In the genomic region with DNA sequence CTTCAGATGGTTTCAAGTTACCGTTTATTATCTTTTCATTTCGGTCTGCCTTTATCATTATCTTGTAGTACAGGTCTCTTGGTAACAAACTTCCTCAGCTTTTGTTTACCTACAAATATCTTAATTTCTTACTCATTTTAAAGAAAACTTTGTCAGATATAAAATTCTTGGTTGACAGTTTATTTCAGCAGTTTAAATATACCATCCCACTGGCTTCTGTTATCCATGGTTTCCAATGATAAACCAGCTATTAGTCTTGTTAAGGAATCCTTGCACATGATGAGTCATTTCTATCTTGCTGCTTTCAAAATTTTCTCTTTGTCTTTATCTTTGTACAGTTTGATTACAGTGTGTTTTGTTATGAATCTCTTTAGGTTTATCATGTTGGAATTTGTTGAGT, we compare ENCODE assay signal across 26 cellular contexts.
A peak's percentile ranks its signal among the peaks of the same experiment; 100 is the strongest.
DNase-seq lines count a peak whose midpoint lies in the region; FAIRE-seq and TF ChIP-seq lines count a peak whose summit lies in the region.
"Had no signal": no experiment of that assay in that cellular context is flagged by ENCODE, and none has a peak within 500 bp of the region (broad histone marks: within the 10 kb centered on the region; RNA-seq: fewer than 3 reads in every experiment).

No MANE protein-coding gene starts in this region.

- POLR2A ChIA-PET in HEK293 (lab: Yijun Ruan, JAX): no interaction called here

- H3K4me1 ChIP-seq in HEK293 (ENCODE audit: control insufficient read depth, insufficient read depth, low read length): no peaks in the 10 kb centered on the region
- H3K4me1 ChIP-seq: BE2C, BLaER1 had no signal

- no peaks in the 10 kb centered on the region for H3K9me3 ChIP-seq in HEK293 (ENCODE audit: control insufficient read depth, insufficient read depth, low read depth, low read length)
- H3K9me3 ChIP-seq: BE2C, BLaER1 had no signal

- no peak overlapping the region for H3K27ac ChIP-seq in HEK293 (ENCODE audit: extremely low read depth, low read depth, low read length)
- H3K27ac ChIP-seq: BLaER1 had no signal

- no peaks in the 10 kb centered on the region for H3K36me3 ChIP-seq in HEK293 (ENCODE audit: control insufficient read depth in 2 of 2, insufficient read depth in 1 of 2, low read length in 2 of 2)
- H3K36me3 ChIP-seq in bronchial epithelial cell (ENCODE audit: control insufficient read depth, insufficient read depth, low read length): no peaks in the 10 kb centered on the region
- H3K36me3 ChIP-seq: BE2C, BLaER1 had no signal

- CTCF ChIA-PET in HEK293 (lab: Yijun Ruan, JAX): no interaction called here

- DNase-seq in amniotic epithelial cell (ENCODE audit: low read depth): peak; percentile 11
- peak; percentile 4 for DNase-seq in bronchial epithelial cell (ENCODE audit: low read depth)
- no peak for DNase-seq in lower leg skin (ENCODE audit: low spot score in 2 of 2)
- DNase-seq in stimulated activated CD4-positive, alpha-beta T cell treated with anti-CD3 and anti-CD28 coated beads, Interleukin-15, amount 100 ng/mL, for 24 hours: no peak
- no peak for DNase-seq in erythroblast (lab: John Stamatoyannopoulos, UW)
- DNase-seq: 8988T; ACHN; BE2C; C1 segment of cervical spinal cord; CD4-positive, alpha-beta memory T cell; CD4-positive, CD25-positive, alpha-beta regulatory T cell; CD8-positive, alpha-beta memory T cell; COR-L47; DMS 273 treated with DMSO at 0.1 percent for 48 hours; DMS153; DMS53; DMS79; DND-41; EL; GF-D8 had no signal

- no peaks in the 10 kb centered on the region for H3K27me3 ChIP-seq in bronchial epithelial cell (ENCODE audit: control insufficient read depth, insufficient read depth, low read length)
- H3K27me3 ChIP-seq: BE2C, BLaER1 had no signal

- no peak for TF ChIP-seq POLR2A in lower leg skin (IDR thresholded peaks at IDR 0.05)
- TF ChIP-seq POLR2A in erythroblast (IDR thresholded peaks at IDR 0.05; ENCODE audit: low read length): no peak

- whole genome bisulfite sequencing in lower leg skin, 2 donors: 91 to 99% methylated on average over 2 of the region's 2 CpGs

- H3K4me3 ChIP-seq in HEK293 (ENCODE audit: low read depth, low read length) (no peak overlapping the region), bronchial epithelial cell (ENCODE audit: low read depth, low read length) (no peak overlapping the region), lower leg skin (ENCODE audit: low read depth, poor library complexity, severe bottlenecking) (no peak overlapping the region)
- H3K4me3 ChIP-seq: BLaER1 had no signal

- FAIRE-seq in bronchial epithelial cell (lab: Jason Lieb, UNC): no peak
- FAIRE-seq: A204.1, G401.6, GM12891, GM19239 had no signal

- no peak for TF ChIP-seq CTCF in HEK293 (tag by site-specific recombination; IDR thresholded peaks at IDR 0.05)
- TF ChIP-seq CTCF in bronchial epithelial cell (IDR thresholded peaks at IDR 0.05; ENCODE audit: insufficient read depth, low read length, severe bottlenecking): no peak
- no peak for TF ChIP-seq CTCF in lower leg skin (IDR thresholded peaks at IDR 0.05)

- intact Hi-C loops in lower leg skin (cut with DNase I; ENCODE audit: low total_unique reads): no loop called here

TF ChIP-seq in HEK293, 187 proteins besides CTCF, POLR2A, EP300 and RAD21:
- TF ChIP-seq SETDB1 (IDR thresholded peaks at IDR 0.05; ENCODE audit: insufficient read length, low read length) (peak; percentile 93), ZNF530 (tag by site-specific recombination; IDR thresholded peaks at IDR 0.05; ENCODE audit: low read depth) (no peak)

Comparison
In these comparisons a context has a peak if more than half of its experiments do, and no peak if none do; other contexts are left out.
1. DNase-seq: peak in amniotic epithelial cell (single experiment) and bronchial epithelial cell (single experiment); none in lower leg skin (0 of 2), stimulated activated CD4-positive, alpha-beta T cell treated with anti-CD3 and anti-CD28 coated beads, Interleukin-15, amount 100 ng/mL, for 24 hours (single experiment) and erythroblast (0 of 2).